8 cellular contexts compared by ENCODE assay signal in genomic region chr11:925496-926301, GRCh38. TPM values are rescaled to one million over a fixed set of nuclear protein-coding genes. Genes with fewer than 3 reads are reported as not detected.
DNase-seq lines count a peak whose midpoint lies in the region; ATAC-seq and TF ChIP-seq lines count a peak whose summit lies in the region.

Gene AP2A2 (plus strand): TSS chr11:925870. CDS start chr11:926022, 152 bp downstream.

- H3K27me3 Mint-ChIP-seq in activated T-cell treated with anti-CD3 and anti-CD28 coated beads, Interleukin-2, amount 50 U/mL, for 24 hours = no peaks in the 10 kb centered on the region

- peak; percentile 72 for ATAC-seq in GM19467 (IDR thresholded peaks at IDR 0.05; ENCODE audit: unreplicated experiment)
- peak; percentile 91 for ATAC-seq in esophagus mucosa

- intact Hi-C loops in PC-9 (cut with micrococcal nuclease; ENCODE audit: unreplicated experiment) = loop anchor here (5.0 kb wide), 1 partner anchor 127 kb away; no protein-coding TSS in a partner anchor

- POLR2A ChIA-PET in PC-9 (lab: Charles Lee; ENCODE audit: unreplicated experiment) = no interaction called here

- H3K36me3 ChIP-seq in PC-9 (ENCODE audit: low read depth) (no peaks in the 10 kb centered on the region), muscle layer of duodenum (ENCODE audit: control insufficient read depth in 1 of 2, insufficient read depth in 2 of 2, low read length in 2 of 2) (peaks cover 4 to 5% of the 10 kb centered on the region in 2 donors)

- peak within 1 kb of the TSS; percentile 92 for H3K27ac Mint-ChIP-seq in activated T-cell treated with anti-CD3 and anti-CD28 coated beads, Interleukin-2, amount 50 U/mL, for 24 hours

- CTCF ChIA-PET in PC-9 (lab: Charles Lee) = interaction anchor here (0.6 to 0.7 kb wide), 2 partner anchors 116 to 147 kb away, joined by 4 read pairs; no protein-coding TSS in a partner anchor

- H3F3A ChIP-seq in PC-9 (ENCODE audit: insufficient read depth, low read depth) = 0 out of 2 replicates have a peak, but pooled peaks cover 6% of the 10 kb centered on the region

- 0 out of 2 replicates have a peak within 1 kb of the TSS, but pooled peaks have one; percentile 39 for H2AFZ ChIP-seq in PC-9

- TF ChIP-seq CTCF in PC-9 (conservative IDR thresholded peaks at IDR 0.05) = peak; percentile 64

- peak; percentile 87 for DNase-seq in COLO829 (ENCODE audit: low spot score)
- peak; percentile 87 for DNase-seq in HT-29 (ENCODE audit: low spot score)
- DNase-seq in PC-9 = peak in 1 of 2 experiments; percentile 82
- DNase-seq in activated T-cell treated with anti-CD3 and anti-CD28 coated beads, Interleukin-2, amount 50 U/mL, for 24 hours = peak; percentile 94
- peak; percentile 73 for DNase-seq in stimulated activated CD8-positive, alpha-beta memory T cell treated with anti-CD3 and anti-CD28 coated beads, Interleukin-7, amount 100 ng/mL, for 24 hours (ENCODE audit: low read depth)

- H3K36me3 Mint-ChIP-seq in activated T-cell treated with anti-CD3 and anti-CD28 coated beads, Interleukin-2, amount 50 U/mL, for 24 hours (ENCODE audit: low read depth) = peaks cover 28% of the 10 kb centered on the region

- peaks cover 39% of the 10 kb centered on the region for H3K4me1 Mint-ChIP-seq in activated T-cell treated with anti-CD3 and anti-CD28 coated beads, Interleukin-2, amount 50 U/mL, for 24 hours (ENCODE audit: low read depth)

- H3K9me3 Mint-ChIP-seq in activated T-cell treated with anti-CD3 and anti-CD28 coated beads, Interleukin-2, amount 50 U/mL, for 24 hours = no peaks in the 10 kb centered on the region

- H3K4me3 ChIP-seq in PC-9 (peak within 1 kb of the TSS; percentile 62), muscle layer of duodenum (ENCODE audit: low read depth in 1 of 2, low read length in 2 of 2) (peak within 1 kb of the TSS; percentile 74 to 80)

- no peaks in the 10 kb centered on the region for H3K9me3 ChIP-seq in PC-9 (ENCODE audit: insufficient read depth, low read depth)
- H3K9me3 ChIP-seq in muscle layer of duodenum (ENCODE audit: control insufficient read depth in 1 of 2, low read length in 2 of 2) = no peaks in the 10 kb centered on the region

- H3K27me3 ChIP-seq in PC-9 (ENCODE audit: insufficient read depth, low read depth) = no peaks in the 10 kb centered on the region
- no peaks in the 10 kb centered on the region for H3K27me3 ChIP-seq in muscle layer of duodenum (ENCODE audit: low read depth, low read length)

- H3K4me2 ChIP-seq in PC-9 = peak within 1 kb of the TSS; percentile 84

- peaks cover 3% of the 10 kb centered on the region; the same call in 1 of the 2 replicates for H4K20me1 ChIP-seq in PC-9 (ENCODE audit: insufficient read depth)

- H3K4me3 Mint-ChIP-seq in activated T-cell treated with anti-CD3 and anti-CD28 coated beads, Interleukin-2, amount 50 U/mL, for 24 hours = peak within 1 kb of the TSS; percentile 84

- H3K79me2 ChIP-seq in PC-9 (ENCODE audit: low read depth) = peaks cover 16% of the 10 kb centered on the region; the same call in 1 of the 2 replicates

- BruUV-seq in PC-9 (replicated peaks; lab: Mats Ljungman, UMichigan) = no TSS peak

- no peaks in the 10 kb centered on the region for H3K9me2 ChIP-seq in PC-9 (ENCODE audit: insufficient read depth)

- H3K27ac ChIP-seq in PC-9 = no peak within 1 kb of the TSS
- peak within 1 kb of the TSS; percentile 87 for H3K27ac ChIP-seq in muscle layer of duodenum (ENCODE audit: low read length)

- H3K4me1 ChIP-seq in PC-9 (replicated peaks; ENCODE audit: insufficient read depth) (no peaks in the 10 kb centered on the region), muscle layer of duodenum (ENCODE audit: control insufficient read depth in 1 of 2, insufficient read depth in 2 of 2, low read length in 2 of 2) (peaks cover 0 to 36% of the 10 kb centered on the region in 2 donors)

RNA-seq across cellular contexts. Expression of gene AP2A2, which starts in this region (rescaled TPM):
- 38.5 and 46.6 TPM in 2 replicates for total RNA-seq in HT-29 (2014; rRNA removed; shearing (Covaris generic))
- total RNA-seq in PC-9 (2021) = 39.4 and 44.0 TPM in 2 replicates
- total RNA-seq in esophagus mucosa = 34.9 TPM
